ENCODE assay signal across 1 cellular context in genomic region chr20:13220194-13220856, GRCh38.
TF ChIP-seq lines count a peak whose summit lies in the region.

No MANE protein-coding gene starts in this region.

TF ChIP-seq in HepG2, 621 proteins besides CTCF, POLR2A, EP300 and RAD21 (continued from another document and continues in another):
- TF ChIP-seq, protein P1, sequence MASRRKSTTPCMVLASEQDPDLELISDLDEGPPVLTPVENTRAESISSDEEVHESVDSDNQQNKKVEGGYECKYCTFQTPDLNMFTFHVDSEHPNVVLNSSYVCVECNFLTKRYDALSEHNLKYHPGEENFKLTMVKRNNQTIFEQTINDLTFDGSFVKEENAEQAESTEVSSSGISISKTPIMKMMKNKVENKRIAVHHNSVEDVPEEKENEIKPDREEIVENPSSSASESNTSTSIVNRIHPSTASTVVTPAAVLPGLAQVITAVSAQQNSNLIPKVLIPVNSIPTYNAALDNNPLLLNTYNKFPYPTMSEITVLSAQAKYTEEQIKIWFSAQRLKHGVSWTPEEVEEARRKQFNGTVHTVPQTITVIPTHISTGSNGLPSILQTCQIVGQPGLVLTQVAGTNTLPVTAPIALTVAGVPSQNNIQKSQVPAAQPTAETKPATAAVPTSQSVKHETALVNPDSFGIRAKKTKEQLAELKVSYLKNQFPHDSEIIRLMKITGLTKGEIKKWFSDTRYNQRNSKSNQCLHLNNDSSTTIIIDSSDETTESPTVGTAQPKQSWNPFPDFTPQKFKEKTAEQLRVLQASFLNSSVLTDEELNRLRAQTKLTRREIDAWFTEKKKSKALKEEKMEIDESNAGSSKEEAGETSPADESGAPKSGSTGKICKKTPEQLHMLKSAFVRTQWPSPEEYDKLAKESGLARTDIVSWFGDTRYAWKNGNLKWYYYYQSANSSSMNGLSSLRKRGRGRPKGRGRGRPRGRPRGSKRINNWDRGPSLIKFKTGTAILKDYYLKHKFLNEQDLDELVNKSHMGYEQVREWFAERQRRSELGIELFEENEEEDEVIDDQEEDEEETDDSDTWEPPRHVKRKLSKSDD (CRISPR knock-in tag; IDR thresholded peaks at IDR 0.05; ENCODE audit: low read depth): peak; percentile 90
- peak; percentile 70; the same call in 1 of the 2 replicates for TF ChIP-seq ZNF737 (CRISPR knock-in tag; IDR thresholded peaks at IDR 0.05; ENCODE audit: borderline replicate concordance)
- 0 out of 2 replicates have a peak, but pooled peaks have one; percentile 40 for TF ChIP-seq ZNF839 (CRISPR knock-in tag; IDR thresholded peaks at IDR 0.05; ENCODE audit: borderline replicate concordance)
- TF ChIP-seq NCOR1 (IDR thresholded peaks at IDR 0.05; ENCODE audit: borderline replicate concordance, low read length): no peak
- TF ChIP-seq, protein P2, sequence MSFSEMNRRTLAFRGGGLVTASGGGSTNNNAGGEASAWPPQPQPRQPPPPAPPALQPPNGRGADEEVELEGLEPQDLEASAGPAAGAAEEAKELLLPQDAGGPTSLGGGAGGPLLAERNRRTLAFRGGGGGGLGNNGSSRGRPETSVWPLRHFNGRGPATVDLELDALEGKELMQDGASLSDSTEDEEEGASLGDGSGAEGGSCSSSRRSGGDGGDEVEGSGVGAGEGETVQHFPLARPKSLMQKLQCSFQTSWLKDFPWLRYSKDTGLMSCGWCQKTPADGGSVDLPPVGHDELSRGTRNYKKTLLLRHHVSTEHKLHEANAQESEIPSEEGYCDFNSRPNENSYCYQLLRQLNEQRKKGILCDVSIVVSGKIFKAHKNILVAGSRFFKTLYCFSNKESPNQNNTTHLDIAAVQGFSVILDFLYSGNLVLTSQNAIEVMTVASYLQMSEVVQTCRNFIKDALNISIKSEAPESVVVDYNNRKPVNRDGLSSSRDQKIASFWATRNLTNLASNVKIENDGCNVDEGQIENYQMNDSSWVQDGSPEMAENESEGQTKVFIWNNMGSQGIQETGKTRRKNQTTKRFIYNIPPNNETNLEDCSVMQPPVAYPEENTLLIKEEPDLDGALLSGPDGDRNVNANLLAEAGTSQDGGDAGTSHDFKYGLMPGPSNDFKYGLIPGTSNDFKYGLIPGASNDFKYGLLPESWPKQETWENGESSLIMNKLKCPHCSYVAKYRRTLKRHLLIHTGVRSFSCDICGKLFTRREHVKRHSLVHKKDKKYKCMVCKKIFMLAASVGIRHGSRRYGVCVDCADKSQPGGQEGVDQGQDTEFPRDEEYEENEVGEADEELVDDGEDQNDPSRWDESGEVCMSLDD (CRISPR knock-in tag; IDR thresholded peaks at IDR 0.05; ENCODE audit: borderline replicate concordance): peak; percentile 59; the same call in 1 of the 2 replicates
- TF ChIP-seq, protein P3, sequence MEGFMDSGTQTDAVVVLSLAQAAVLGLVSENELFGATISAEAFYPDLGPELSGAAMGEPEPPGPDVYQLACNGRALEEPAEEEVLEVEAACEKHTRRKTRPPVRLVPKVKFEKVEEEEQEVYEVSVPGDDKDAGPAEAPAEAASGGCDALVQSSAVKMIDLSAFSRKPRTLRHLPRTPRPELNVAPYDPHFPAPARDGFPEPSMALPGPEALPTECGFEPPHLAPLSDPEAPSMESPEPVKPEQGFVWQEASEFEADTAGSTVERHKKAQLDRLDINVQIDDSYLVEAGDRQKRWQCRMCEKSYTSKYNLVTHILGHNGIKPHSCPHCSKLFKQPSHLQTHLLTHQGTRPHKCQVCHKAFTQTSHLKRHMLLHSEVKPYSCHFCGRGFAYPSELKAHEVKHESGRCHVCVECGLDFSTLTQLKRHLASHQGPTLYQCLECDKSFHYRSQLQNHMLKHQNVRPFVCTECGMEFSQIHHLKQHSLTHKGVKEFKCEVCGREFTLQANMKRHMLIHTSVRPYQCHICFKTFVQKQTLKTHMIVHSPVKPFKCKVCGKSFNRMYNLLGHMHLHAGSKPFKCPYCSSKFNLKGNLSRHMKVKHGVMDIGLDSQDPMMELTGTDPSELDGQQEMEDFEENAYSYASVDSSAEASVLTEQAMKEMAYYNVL (CRISPR knock-in tag; IDR thresholded peaks at IDR 0.05; ENCODE audit: borderline replicate concordance): peak; percentile 70; the same call in 1 of the 2 replicates
- TF ChIP-seq, protein P4, sequence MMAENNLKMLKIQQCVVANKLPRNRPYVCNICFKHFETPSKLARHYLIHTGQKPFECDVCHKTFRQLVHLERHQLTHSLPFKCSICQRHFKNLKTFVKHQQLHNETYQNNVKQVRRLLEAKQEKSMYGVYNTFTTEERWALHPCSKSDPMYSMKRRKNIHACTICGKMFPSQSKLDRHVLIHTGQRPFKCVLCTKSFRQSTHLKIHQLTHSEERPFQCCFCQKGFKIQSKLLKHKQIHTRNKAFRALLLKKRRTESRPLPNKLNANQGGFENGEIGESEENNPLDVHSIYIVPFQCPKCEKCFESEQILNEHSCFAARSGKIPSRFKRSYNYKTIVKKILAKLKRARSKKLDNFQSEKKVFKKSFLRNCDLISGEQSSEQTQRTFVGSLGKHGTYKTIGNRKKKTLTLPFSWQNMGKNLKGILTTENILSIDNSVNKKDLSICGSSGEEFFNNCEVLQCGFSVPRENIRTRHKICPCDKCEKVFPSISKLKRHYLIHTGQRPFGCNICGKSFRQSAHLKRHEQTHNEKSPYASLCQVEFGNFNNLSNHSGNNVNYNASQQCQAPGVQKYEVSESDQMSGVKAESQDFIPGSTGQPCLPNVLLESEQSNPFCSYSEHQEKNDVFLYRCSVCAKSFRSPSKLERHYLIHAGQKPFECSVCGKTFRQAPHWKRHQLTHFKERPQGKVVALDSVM (CRISPR knock-in tag; IDR thresholded peaks at IDR 0.05): no peak
- TF ChIP-seq, protein P5, sequence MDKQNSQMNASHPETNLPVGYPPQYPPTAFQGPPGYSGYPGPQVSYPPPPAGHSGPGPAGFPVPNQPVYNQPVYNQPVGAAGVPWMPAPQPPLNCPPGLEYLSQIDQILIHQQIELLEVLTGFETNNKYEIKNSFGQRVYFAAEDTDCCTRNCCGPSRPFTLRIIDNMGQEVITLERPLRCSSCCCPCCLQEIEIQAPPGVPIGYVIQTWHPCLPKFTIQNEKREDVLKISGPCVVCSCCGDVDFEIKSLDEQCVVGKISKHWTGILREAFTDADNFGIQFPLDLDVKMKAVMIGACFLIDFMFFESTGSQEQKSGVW (CRISPR knock-in tag; IDR thresholded peaks at IDR 0.05; ENCODE audit: borderline replicate concordance): no peak
- no peak for TF ChIP-seq SCMH1 (CRISPR knock-in tag; IDR thresholded peaks at IDR 0.05; ENCODE audit: borderline replicate concordance)
- TF ChIP-seq TARDBP (CRISPR knock-in tag; IDR thresholded peaks at IDR 0.05): no peak
- no peak for TF ChIP-seq PHF20 (CRISPR knock-in tag; IDR thresholded peaks at IDR 0.05)
- TF ChIP-seq SP1 (IDR thresholded peaks at IDR 0.05): no peak
- no peak for TF ChIP-seq SP1 (CRISPR knock-in tag; IDR thresholded peaks at IDR 0.05)
- peak; percentile 92; the same call in 1 of the 2 replicates for TF ChIP-seq ZNF430 (CRISPR knock-in tag; IDR thresholded peaks at IDR 0.05)
- peak; percentile 94 for TF ChIP-seq CENPT (CRISPR knock-in tag; IDR thresholded peaks at IDR 0.05; ENCODE audit: low read depth)
- no peak for TF ChIP-seq ZNF382 (CRISPR knock-in tag; IDR thresholded peaks at IDR 0.05; ENCODE audit: borderline replicate concordance)
- peak; percentile 84; the same call in 1 of the 2 replicates for TF ChIP-seq RNF2 (conservative IDR thresholded peaks at IDR 0.05; ENCODE audit: low read depth)
- no peak for TF ChIP-seq EHMT2 (IDR thresholded peaks at IDR 0.05; ENCODE audit: borderline replicate concordance, low read depth, low read length)
- TF ChIP-seq NKX3-1 (CRISPR knock-in tag; IDR thresholded peaks at IDR 0.05): peak; percentile 94
- TF ChIP-seq RBM39 (IDR thresholded peaks at IDR 0.05; ENCODE audit: low read depth, low read length, poor library complexity, severe bottlenecking): peak; percentile 61
- TF ChIP-seq TMF1 (CRISPR knock-in tag; IDR thresholded peaks at IDR 0.05; ENCODE audit: low read depth): no peak; the same call in 1 of the 2 replicates
- no peak for TF ChIP-seq PHB2 (IDR thresholded peaks at IDR 0.05; ENCODE audit: partially characterized antibody)
- no peak; the same call in 1 of the 2 replicates for TF ChIP-seq POLR2G (IDR thresholded peaks at IDR 0.05; ENCODE audit: low read depth, low read length)
- TF ChIP-seq MZF1 (CRISPR knock-in tag; IDR thresholded peaks at IDR 0.05; ENCODE audit: borderline replicate concordance): 0 out of 2 replicates have a peak, but pooled peaks have one; percentile 20
- TF ChIP-seq ZHX2 (IDR thresholded peaks at IDR 0.05; ENCODE audit: low read depth): no peak
- TF ChIP-seq ZHX2 (CRISPR knock-in tag; IDR thresholded peaks at IDR 0.05; ENCODE audit: borderline replicate concordance): peak; percentile 87; the same call in 1 of the 2 replicates
- peak; percentile 85 for TF ChIP-seq ZNF280B (CRISPR knock-in tag; IDR thresholded peaks at IDR 0.05; ENCODE audit: borderline replicate concordance)
- no peak for TF ChIP-seq POLR2AphosphoS5 (IDR thresholded peaks at IDR 0.05; ENCODE audit: low read depth, low read length)
- no peak for TF ChIP-seq TBL1XR1 (IDR thresholded peaks at IDR 0.05; ENCODE audit: borderline replicate concordance, low read length, partially characterized antibody)
- TF ChIP-seq HNRNPLL (IDR thresholded peaks at IDR 0.05; ENCODE audit: low read depth, low read length, poor library complexity, severe bottlenecking): peak; percentile 79
- TF ChIP-seq TIGD3 (CRISPR knock-in tag; IDR thresholded peaks at IDR 0.05; ENCODE audit: borderline replicate concordance): no peak
- TF ChIP-seq, protein P6, sequence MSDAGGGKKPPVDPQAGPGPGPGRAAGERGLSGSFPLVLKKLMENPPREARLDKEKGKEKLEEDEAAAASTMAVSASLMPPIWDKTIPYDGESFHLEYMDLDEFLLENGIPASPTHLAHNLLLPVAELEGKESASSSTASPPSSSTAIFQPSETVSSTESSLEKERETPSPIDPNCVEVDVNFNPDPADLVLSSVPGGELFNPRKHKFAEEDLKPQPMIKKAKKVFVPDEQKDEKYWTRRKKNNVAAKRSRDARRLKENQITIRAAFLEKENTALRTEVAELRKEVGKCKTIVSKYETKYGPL (CRISPR knock-in tag; IDR thresholded peaks at IDR 0.05): peak; percentile 61; the same call in 1 of the 2 replicates
- TF ChIP-seq MIXL1 (CRISPR knock-in tag; IDR thresholded peaks at IDR 0.05): no peak
- TF ChIP-seq ZNF660 (CRISPR knock-in tag; IDR thresholded peaks at IDR 0.05; ENCODE audit: borderline replicate concordance, low read depth): no peak
- TF ChIP-seq TBP (CRISPR knock-in tag; IDR thresholded peaks at IDR 0.05): no peak
- peak; percentile 88; the same call in 1 of the 2 replicates for TF ChIP-seq MAF1 (CRISPR knock-in tag; IDR thresholded peaks at IDR 0.05; ENCODE audit: borderline replicate concordance)
- TF ChIP-seq ATF1 (CRISPR knock-in tag; IDR thresholded peaks at IDR 0.05): no peak
- no peak for TF ChIP-seq THAP8 (CRISPR knock-in tag; IDR thresholded peaks at IDR 0.05; ENCODE audit: borderline replicate concordance)
